1 cellular context compared by ENCODE assay signal in the genomic region with DNA sequence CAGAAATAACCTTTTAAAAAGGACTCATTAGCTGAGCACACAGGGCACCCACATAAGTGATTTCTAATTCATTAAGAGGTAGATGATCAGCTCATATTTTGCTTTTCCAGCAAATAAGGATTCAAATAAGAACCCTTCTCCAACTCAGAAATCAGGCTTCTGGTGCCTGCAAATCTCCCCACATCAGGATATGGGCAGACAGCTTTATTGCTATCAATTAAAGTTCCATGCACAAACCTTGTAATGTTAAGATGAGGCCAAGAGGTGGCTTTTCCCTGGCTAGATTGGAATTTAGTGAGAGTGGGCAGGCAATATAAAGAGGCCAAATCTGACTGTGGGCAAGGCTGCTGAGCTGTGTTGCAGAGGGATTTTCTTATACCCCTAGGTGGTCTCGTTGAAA.
TF ChIP-seq lines count a peak whose summit lies in the region.

No MANE protein-coding gene starts in this region.

TF ChIP-seq in IMR-90, 13 proteins besides CTCF, POLR2A, EP300 and RAD21:
- TF ChIP-seq RFX5 (IDR thresholded peaks at IDR 0.05; ENCODE audit: low read depth, low read length): no peak
- TF ChIP-seq CEBPB (IDR thresholded peaks at IDR 0.05; ENCODE audit: low read depth, low read length): no peak
